In genomic region chr6:26754212-26754611, GRCh38 we compare ENCODE assay signal across 22 cellular contexts.
DNase-seq lines count a peak whose midpoint lies in the region; ATAC-seq and TF ChIP-seq lines count a peak whose summit lies in the region.
"Had no signal": no experiment of that assay in that cellular context is flagged by ENCODE, and none has a peak within 500 bp of the region (broad histone marks: within the 10 kb centered on the region; RNA-seq: fewer than 3 reads in every experiment).

No MANE protein-coding gene starts in this region.

- DNase-seq in activated naive CD8-positive, alpha-beta T cell treated with anti-CD3 and anti-CD28 coated beads, Interleukin-2, amount 50 U/mL, for 24 hours: no peak
- DNase-seq in NT2/D1 (ENCODE audit: low read depth, low spot score) (no peak), medulla oblongata (ENCODE audit: extremely low spot score) (no peak), SIG-M5 treated with dmso at 0.1 percent for 504 hours (lab: John Stamatoyannopoulos, UW; ENCODE audit: unreplicated experiment) (no peak)
- DNase-seq in stimulated activated effector memory CD8-positive, alpha-beta T cell treated with anti-CD3 and anti-CD28 coated beads, Interleukin-12 subunit alpha, Interleukin-12 subunit beta, amount 100 ng/mL, for 72 hours (ENCODE audit: low spot score in 2 of 2): no peak
- DNase-seq in CD8-positive, alpha-beta T cell: no peak
- DNase-seq: activated effector memory CD4-positive, alpha-beta T cell treated with anti-CD3 and anti-CD28 coated beads, Interleukin-2, amount 50 U/mL, for 16 hours; CD4-positive, CD25-positive, alpha-beta regulatory T cell; central memory CD4-positive, alpha-beta T cell; foreskin melanocyte; GOT3; kidney glomerular epithelial cell; natural killer cell; NCI-H1417; NCI-H526; stimulated activated CD4-positive, alpha-beta T cell treated with anti-CD3 and anti-CD28 coated beads, Interleukin-1b, Interleukin-23, amount 100 ng/mL, for 48 hours; stimulated activated naive CD4-positive, alpha-beta T cell treated with Interleukin-2 at 50 U/mL for 16 hours; tibial artery had no signal

- no peaks in the 10 kb centered on the region for H3K4me1 ChIP-seq in NT2/D1 (ENCODE audit: insufficient read depth, insufficient read length)
- no peaks in the 10 kb centered on the region for H3K4me1 ChIP-seq in iPS-20b (ENCODE audit: insufficient read depth, low read length)
- H3K4me1 ChIP-seq in CD8-positive, alpha-beta T cell (ENCODE audit: insufficient read depth, low read length): no peaks in the 10 kb centered on the region
- H3K4me1 ChIP-seq: prostate gland, tibial artery had no signal

- H3K4me1 Mint-ChIP-seq in activated naive CD8-positive, alpha-beta T cell (ENCODE audit: low read depth): peaks cover 6% of the 10 kb centered on the region
- H3K4me1 Mint-ChIP-seq in activated naive CD8-positive, alpha-beta T cell treated with anti-CD3 and anti-CD28 coated beads, Interleukin-2, amount 50 U/mL, for 24 hours: no peaks in the 10 kb centered on the region
- H3K4me1 Mint-ChIP-seq in stimulated activated effector memory CD8-positive, alpha-beta T cell treated with anti-CD3 and anti-CD28 coated beads, Interleukin-12 subunit alpha, Interleukin-12 subunit beta, amount 100 ng/mL, for 72 hours: no peaks in the 10 kb centered on the region
- H3K4me1 Mint-ChIP-seq in CD8-positive, alpha-beta T cell (ENCODE audit: low read depth): peaks cover 5% of the 10 kb centered on the region

- H3K36me3 ChIP-seq in NT2/D1 (ENCODE audit: insufficient read depth, insufficient read length, low read length) (no peaks in the 10 kb centered on the region), iPS-20b (ENCODE audit: insufficient read depth, low read depth, low read length) (no peaks in the 10 kb centered on the region)
- no peaks in the 10 kb centered on the region for H3K36me3 ChIP-seq in CD8-positive, alpha-beta T cell (ENCODE audit: insufficient read depth, low read length)
- H3K36me3 ChIP-seq: prostate gland, tibial artery had no signal

- H3K9ac ChIP-seq in NT2/D1 (ENCODE audit: insufficient read length, low read depth) (no peak overlapping the region), iPS-20b (ENCODE audit: low read depth, low read length) (no peak overlapping the region)

- no peaks in the 10 kb centered on the region for H3K9me3 Mint-ChIP-seq in activated naive CD8-positive, alpha-beta T cell (ENCODE audit: low read depth)
- no peaks in the 10 kb centered on the region for H3K9me3 Mint-ChIP-seq in activated naive CD8-positive, alpha-beta T cell treated with anti-CD3 and anti-CD28 coated beads, Interleukin-2, amount 50 U/mL, for 24 hours
- H3K9me3 Mint-ChIP-seq in stimulated activated effector memory CD8-positive, alpha-beta T cell treated with anti-CD3 and anti-CD28 coated beads, Interleukin-12 subunit alpha, Interleukin-12 subunit beta, amount 100 ng/mL, for 72 hours: peaks cover 4% of the 10 kb centered on the region
- peaks cover 16% of the 10 kb centered on the region for H3K9me3 Mint-ChIP-seq in CD8-positive, alpha-beta T cell

- H3K4me3 Mint-ChIP-seq in activated naive CD8-positive, alpha-beta T cell: no peak overlapping the region
- H3K4me3 Mint-ChIP-seq in activated naive CD8-positive, alpha-beta T cell treated with anti-CD3 and anti-CD28 coated beads, Interleukin-2, amount 50 U/mL, for 24 hours: no peak overlapping the region
- no peak overlapping the region for H3K4me3 Mint-ChIP-seq in stimulated activated effector memory CD8-positive, alpha-beta T cell treated with anti-CD3 and anti-CD28 coated beads, Interleukin-12 subunit alpha, Interleukin-12 subunit beta, amount 100 ng/mL, for 72 hours
- no peak overlapping the region for H3K4me3 Mint-ChIP-seq in CD8-positive, alpha-beta T cell
- H3K4me3 Mint-ChIP-seq: natural killer cell had no signal

- H3K36me3 Mint-ChIP-seq in activated naive CD8-positive, alpha-beta T cell: peaks cover 3% of the 10 kb centered on the region
- H3K36me3 Mint-ChIP-seq in activated naive CD8-positive, alpha-beta T cell treated with anti-CD3 and anti-CD28 coated beads, Interleukin-2, amount 50 U/mL, for 24 hours (ENCODE audit: low read depth): no peaks in the 10 kb centered on the region
- peaks cover 17% of the 10 kb centered on the region for H3K36me3 Mint-ChIP-seq in stimulated activated effector memory CD8-positive, alpha-beta T cell treated with anti-CD3 and anti-CD28 coated beads, Interleukin-12 subunit alpha, Interleukin-12 subunit beta, amount 100 ng/mL, for 72 hours
- H3K36me3 Mint-ChIP-seq in CD8-positive, alpha-beta T cell: no peaks in the 10 kb centered on the region

- no peak for TF ChIP-seq CTCF in CD8-positive, alpha-beta T cell (IDR thresholded peaks at IDR 0.05)

- CTCF ChIA-PET in CD8-positive, alpha-beta T cell (lab: Charles Lee): no interaction called here

- no peaks in the 10 kb centered on the region for H3K9me3 ChIP-seq in NT2/D1 (ENCODE audit: insufficient read depth, low read length)
- no peaks in the 10 kb centered on the region for H3K9me3 ChIP-seq in iPS-20b (ENCODE audit: insufficient read depth, low read depth, low read length)
- no peaks in the 10 kb centered on the region for H3K9me3 ChIP-seq in CD8-positive, alpha-beta T cell (ENCODE audit: low read length)
- H3K9me3 ChIP-seq: prostate gland, tibial artery had no signal

- H3K27ac ChIP-seq in iPS-20b (ENCODE audit: low read length): no peak overlapping the region
- no peak overlapping the region for H3K27ac ChIP-seq in CD8-positive, alpha-beta T cell (ENCODE audit: low read depth, low read length)
- H3K27ac ChIP-seq: prostate gland, tibial artery had no signal

- peaks cover 49% of the 10 kb centered on the region for H3K27me3 ChIP-seq in NT2/D1 (ENCODE audit: insufficient read depth, insufficient read length)
- H3K27me3 ChIP-seq in iPS-20b (ENCODE audit: insufficient read depth, low read length): peaks cover 52% of the 10 kb centered on the region
- H3K27me3 ChIP-seq in CD8-positive, alpha-beta T cell (ENCODE audit: insufficient read depth, low read length): peaks cover 7% of the 10 kb centered on the region

- intact Hi-C loops in CD8-positive, alpha-beta T cell (cut with DNase I, micrococcal nuclease): no loop called here

- POLR2A ChIA-PET in CD8-positive, alpha-beta T cell (lab: Charles Lee): no interaction called here

- peaks cover 45% of the 10 kb centered on the region for H3K27me3 Mint-ChIP-seq in activated naive CD8-positive, alpha-beta T cell
- no peaks in the 10 kb centered on the region for H3K27me3 Mint-ChIP-seq in activated naive CD8-positive, alpha-beta T cell treated with anti-CD3 and anti-CD28 coated beads, Interleukin-2, amount 50 U/mL, for 24 hours
- H3K27me3 Mint-ChIP-seq in CD8-positive, alpha-beta T cell (ENCODE audit: low read depth): peaks cover 45% of the 10 kb centered on the region

- ATAC-seq in activated naive CD8-positive, alpha-beta T cell treated with anti-CD3 and anti-CD28 coated beads, Interleukin-2, amount 50 U/mL, for 24 hours: no peak
- ATAC-seq in stimulated activated effector memory CD8-positive, alpha-beta T cell treated with anti-CD3 and anti-CD28 coated beads, Interleukin-12 subunit alpha, Interleukin-12 subunit beta, amount 100 ng/mL, for 72 hours: no peak
- no peak for ATAC-seq in CD8-positive, alpha-beta T cell
- ATAC-seq: GM12878, natural killer cell had no signal

- peak overlapping the region; percentile 42 for H3K4me3 ChIP-seq in NT2/D1 (ENCODE audit: insufficient read length, low read depth)
- peak overlapping the region; percentile 64; the same call in 1 of the 2 replicates for H3K4me3 ChIP-seq in iPS-20b (ENCODE audit: low read length)
- H3K4me3 ChIP-seq in CD8-positive, alpha-beta T cell (ENCODE audit: low read depth, low read length): no peak overlapping the region
- H3K4me3 ChIP-seq: GM12878, prostate gland, tibial artery had no signal

- peak overlapping the region; percentile 10 for H3K27ac Mint-ChIP-seq in activated naive CD8-positive, alpha-beta T cell
- H3K27ac Mint-ChIP-seq in activated naive CD8-positive, alpha-beta T cell treated with anti-CD3 and anti-CD28 coated beads, Interleukin-2, amount 50 U/mL, for 24 hours: no peak overlapping the region
- peak overlapping the region; percentile 20 for H3K27ac Mint-ChIP-seq in stimulated activated effector memory CD8-positive, alpha-beta T cell treated with anti-CD3 and anti-CD28 coated beads, Interleukin-12 subunit alpha, Interleukin-12 subunit beta, amount 100 ng/mL, for 72 hours
- no peak overlapping the region for H3K27ac Mint-ChIP-seq in CD8-positive, alpha-beta T cell
- H3K27ac Mint-ChIP-seq: CD4-positive, CD25-positive, alpha-beta regulatory T cell; natural killer cell had no signal

Comparison
In these comparisons a context has a peak if more than half of its experiments do, and no peak if none do; other contexts are left out.
1. H3K27ac Mint-ChIP-seq: peak in activated naive CD8-positive, alpha-beta T cell (single experiment) and stimulated activated effector memory CD8-positive, alpha-beta T cell treated with anti-CD3 and anti-CD28 coated beads, Interleukin-12 subunit alpha, Interleukin-12 subunit beta, amount 100 ng/mL, for 72 hours (single experiment); none in activated naive CD8-positive, alpha-beta T cell treated with anti-CD3 and anti-CD28 coated beads, Interleukin-2, amount 50 U/mL, for 24 hours (single experiment) and CD8-positive, alpha-beta T cell (single experiment).